Comparison of ENCODE assay signal across 9 cellular contexts in genomic region chr5:32707394-32707997, GRCh38. TPM values are rescaled to one million over a fixed set of nuclear protein-coding genes. Genes with fewer than 3 reads are reported as not detected.
DNase-seq lines count a peak whose midpoint lies in the region; ATAC-seq, FAIRE-seq and TF ChIP-seq lines count a peak whose summit lies in the region.
"Had no signal": no experiment of that assay in that cellular context is flagged by ENCODE, and none has a peak within 500 bp of the region (broad histone marks: within the 10 kb centered on the region; RNA-seq: fewer than 3 reads in every experiment).

No MANE protein-coding gene starts in this region.

- no peak overlapping the region for H3K27ac ChIP-seq in cardiac muscle cell
- no peak overlapping the region for H3K27ac ChIP-seq in upper lobe of left lung

- ATAC-seq in Right ventricle myocardium inferior: no peak
- ATAC-seq in upper lobe of left lung (ENCODE audit: low FRiP score in 2 of 2): no peak
- no peak for ATAC-seq in HG03097 (IDR thresholded peaks at IDR 0.05; ENCODE audit: low FRiP score, unreplicated experiment)
- no peak for ATAC-seq in HG03039 (IDR thresholded peaks at IDR 0.05; ENCODE audit: unreplicated experiment)

- peak; percentile 74 for FAIRE-seq in RCC 7860 (lab: Jason Lieb, UNC)

- TF ChIP-seq POLR2A in upper lobe of left lung (IDR thresholded peaks at IDR 0.05): no peak

- H3K36me3 ChIP-seq in cardiac muscle cell: no peaks in the 10 kb centered on the region
- no peaks in the 10 kb centered on the region for H3K36me3 ChIP-seq in upper lobe of left lung

- H3K4me3 ChIP-seq in cardiac muscle cell (no peak overlapping the region), upper lobe of left lung (no peak overlapping the region)

- 38 to 49% methylated on average over 2 of the region's 2 CpGs for WGBS in upper lobe of left lung, 2 donors

- H3K27me3 ChIP-seq in cardiac muscle cell (peaks cover 68% of the 10 kb centered on the region), upper lobe of left lung (peaks cover 0 to 8% (median 3%) of the 10 kb centered on the region in 4 donors)

- TF ChIP-seq EP300 in upper lobe of left lung (IDR thresholded peaks at IDR 0.05): no peak

- H3K4me1 ChIP-seq in cardiac muscle cell (ENCODE audit: low read depth): peaks cover 10% of the 10 kb centered on the region
- peaks cover 16 to 35% (median 23%) of the 10 kb centered on the region in 4 donors for H3K4me1 ChIP-seq in upper lobe of left lung

- intact Hi-C loops in Right ventricle myocardium inferior (cut with DNase I): no loop called here

- peak; percentile 54 for TF ChIP-seq CTCF in cardiac muscle cell (IDR thresholded peaks at IDR 0.05; ENCODE audit: low read depth, low read length)
- peak in 4 of 6 experiments; percentile 20 to 40 (median 25) for TF ChIP-seq CTCF in upper lobe of left lung (IDR thresholded peaks at IDR 0.05)

- no peaks in the 10 kb centered on the region for H3K9me3 ChIP-seq in cardiac muscle cell (ENCODE audit: low read depth)
- H3K9me3 ChIP-seq in upper lobe of left lung: no peaks in the 10 kb centered on the region

- DNase-seq in cardiac muscle cell (ENCODE audit: low read depth in 1 of 2, low spot score in 1 of 2) (peak; percentile 36 to 61), Right ventricle myocardium inferior (ENCODE audit: missing footprints) (no peak), RCC 7860 (ENCODE audit: low spot score) (peak; percentile 28), fibroblast of peridontal ligament (ENCODE audit: extremely low read depth) (peak; percentile 74), upper lobe of left lung (no peak)
- no peak for DNase-seq in activated CD4-positive, alpha-beta T cell treated with anti-CD3 and anti-CD28 coated beads for 48 hours
- DNase-seq: stimulated activated naive B cell treated with anti-CD40 and anti-IgM and Interleukin-4, amounts not matched to agents 10 μg/mL and 1 μg/mL and 100 μg/mL, for 72 hours had no signal

RNA-seq across cellular contexts. Expression of gene NPR3, which starts 3.6 kb away (rescaled TPM):
- total RNA-seq in cardiac muscle cell (1.1 and 2.7 TPM in 2 replicates), Right ventricle myocardium inferior (10.6 TPM), upper lobe of left lung (10 to 100 TPM in 5 of 6 donors, 1 to 10 TPM in 1; 6.3 to 53.3 (median 29.9) TPM)
- 0.23 and 1.6 TPM in 2 replicates for polyA plus RNA-seq in cardiac muscle cell

Comparison
In these comparisons a context has a peak if more than half of its experiments do, and no peak if none do; other contexts are left out.
1. DNase-seq: peak in cardiac muscle cell (2 of 2), RCC 7860 (single experiment) and fibroblast of peridontal ligament (single experiment); none in Right ventricle myocardium inferior (single experiment), upper lobe of left lung (0 of 2) and activated CD4-positive, alpha-beta T cell treated with anti-CD3 and anti-CD28 coated beads for 48 hours (single experiment).